1 cellular context compared by ENCODE assay signal in genomic region chr1:1328254-1328653, GRCh38.
TF ChIP-seq lines count a peak whose summit lies in the region.

No MANE protein-coding gene starts in this region.

TF ChIP-seq in HepG2, 621 proteins besides CTCF, POLR2A, EP300 and RAD21:
- TF ChIP-seq HNF1B (CRISPR knock-in tag; IDR thresholded peaks at IDR 0.05) (no peak), POLR2AphosphoS2 (IDR thresholded peaks at IDR 0.05; ENCODE audit: low read depth, low read length) (0 out of 2 replicates have a peak, but pooled peaks have one; percentile 35)
